In genomic region chr13:49220035-49220855, GRCh38 we compare ENCODE assay signal across 1 cellular context.
TF ChIP-seq lines count a peak whose summit lies in the region.

Gene MLNR, plus strand, starts transcription at chr13:49220338. Its CDS starts 0 bp downstream, at chr13:49220338.

TF ChIP-seq in GM12878, 131 proteins besides CTCF, POLR2A, EP300 and RAD21 (continued from another document):
- no peak for TF ChIP-seq CUX1 (IDR thresholded peaks at IDR 0.05; ENCODE audit: insufficient replicate concordance, low read depth, low read length)
- TF ChIP-seq IRF3 (IDR thresholded peaks at IDR 0.05), result no peak
- TF ChIP-seq ZNF622 (IDR thresholded peaks at IDR 0.05), result no peak
- TF ChIP-seq ZNF274 (IDR thresholded peaks at IDR 0.05; ENCODE audit: insufficient read depth, insufficient read length), result no peak
- no peak for TF ChIP-seq SMAD1 (IDR thresholded peaks at IDR 0.05; ENCODE audit: low read depth, partially characterized antibody)
